8 cellular contexts compared by ENCODE assay signal in genomic region chr12:84912191-84913142, GRCh38. TPM values are rescaled to one million over a fixed set of nuclear protein-coding genes. Genes with fewer than 3 reads are reported as not detected.
DNase-seq lines count a peak whose midpoint lies in the region; ATAC-seq and TF ChIP-seq lines count a peak whose summit lies in the region.

TSS of gene SLC6A15 (minus strand) at chr12:84912799. CDS start at chr12:84892120, 20,679 bp downstream.

- POLR2A ChIA-PET in PC-3 (lab: Charles Lee; ENCODE audit: unreplicated experiment), result no interaction called here

- H3K4me1 Mint-ChIP-seq in Calu3 (ENCODE audit: low read depth, unreplicated experiment), result no peaks in the 10 kb centered on the region

- no peak within 1 kb of the TSS for H3K27ac ChIP-seq in PC-3 (ENCODE audit: low read length)

- H3K4me1 ChIP-seq in PC-3 (ENCODE audit: insufficient read depth, low read length), result no peaks in the 10 kb centered on the region

- H3K4me3 ChIP-seq in PC-3 (ENCODE audit: low read length), result peak within 1 kb of the TSS; percentile 60; the same call in 1 of the 2 replicates

- peaks cover 21% of the 10 kb centered on the region; the same call in 1 of the 2 replicates for H3K27me3 ChIP-seq in PC-3 (ENCODE audit: low read length)

- H3K9me3 Mint-ChIP-seq in Calu3 (ENCODE audit: low read depth, unreplicated experiment), result no peaks in the 10 kb centered on the region

- peak within 1 kb of the TSS; percentile 58; the same call in 1 of the 2 replicates for H2AFZ ChIP-seq in PC-3 (ENCODE audit: low read length)

- H3K4me2 ChIP-seq in PC-3 (ENCODE audit: low read length), result peak within 1 kb of the TSS; percentile 81; the same call in 1 of the 2 replicates

- peaks cover 13% of the 10 kb centered on the region for H3K36me3 Mint-ChIP-seq in Calu3 (ENCODE audit: insufficient read depth, unreplicated experiment)

- no peak for TF ChIP-seq CTCF in Calu3 (IDR thresholded peaks at IDR 0.05; ENCODE audit: unreplicated experiment)
- TF ChIP-seq CTCF in PC-3 (conservative IDR thresholded peaks at IDR 0.05; ENCODE audit: low read depth, low read length), result no peak

- CTCF ChIA-PET in Calu3 (lab: Charles Lee) (no interaction called here), PC-3 (lab: Charles Lee) (no interaction called here)

- H3K9me2 ChIP-seq in PC-3 (replicated peaks; ENCODE audit: low read length), result no peaks in the 10 kb centered on the region

- peak within 1 kb of the TSS; percentile 84 for H3K4me3 Mint-ChIP-seq in Calu3 (ENCODE audit: low read depth, unreplicated experiment)

- H3K36me3 ChIP-seq in PC-3 (ENCODE audit: low read depth, low read length), result no peaks in the 10 kb centered on the region

- H3K79me2 ChIP-seq in PC-3 (ENCODE audit: low read length), result no peaks in the 10 kb centered on the region

- BruUV-seq in Calu3 (replicated peaks; lab: Mats Ljungman, UMichigan) (no TSS peak), PC-3 (replicated peaks; lab: Mats Ljungman, UMichigan) (no TSS peak)

- no peaks in the 10 kb centered on the region for H3K9me3 ChIP-seq in PC-3 (ENCODE audit: low read length)

- H3F3A ChIP-seq in PC-3 (ENCODE audit: low read length, unreplicated experiment), result no peaks in the 10 kb centered on the region

- no peaks in the 10 kb centered on the region for H3K27me3 Mint-ChIP-seq in Calu3 (ENCODE audit: unreplicated experiment)

- intact Hi-C loops in Calu3 (cut with micrococcal nuclease; ENCODE audit: unreplicated experiment) (no loop called here), PC-3 (cut with micrococcal nuclease) (no loop called here)

- DNase-seq in Calu3 (no peak), PC-3 (no peak), cerebellar cortex (ENCODE audit: low spot score) (peak; percentile 91), inferior parietal cortex (ENCODE audit: extremely low spot score) (peak; percentile 73), smooth muscle cell of the brain vasculature (ENCODE audit: low read depth, low spot score) (peak; percentile 62), DMS79 treated with DMSO at 0.1 percent for 48 hours (lab: John Stamatoyannopoulos, UW) (no peak)

- no peak within 1 kb of the TSS for H3K9ac ChIP-seq in PC-3 (ENCODE audit: low read length)

- ATAC-seq in HG03159 (IDR thresholded peaks at IDR 0.05; ENCODE audit: unreplicated experiment), result peak; percentile 56
- no peak for ATAC-seq in PC-3
- ATAC-seq in GM18517 (IDR thresholded peaks at IDR 0.05; ENCODE audit: unreplicated experiment), result no peak

- H3K27ac Mint-ChIP-seq in Calu3 (ENCODE audit: unreplicated experiment), result peak within 1 kb of the TSS; percentile 54

- no peaks in the 10 kb centered on the region for H4K20me1 ChIP-seq in PC-3 (ENCODE audit: low read length)

RNA-seq across cellular contexts. Expression of gene SLC6A15, which starts in this region (rescaled TPM):
- total RNA-seq in Calu3 (2022), result not detected in 2 replicates
- total RNA-seq in PC-3 (2014; rRNA removed), result not detected in 2 replicates

Comparison
In these comparisons a context has a peak if more than half of its experiments do, and no peak if none do; other contexts are left out.
1. DNase-seq: peak in cerebellar cortex (single experiment), inferior parietal cortex (single experiment) and smooth muscle cell of the brain vasculature (single experiment); none in Calu3 (single experiment), PC-3 (single experiment) and DMS79 treated with DMSO at 0.1 percent for 48 hours (single experiment).